Comparison of ENCODE assay signal across 27 cellular contexts in genomic region chr2:226077841-226078240, GRCh38.
"Had no signal": no experiment of that assay in that cellular context is flagged by ENCODE, and none has a peak within 500 bp of the region (broad histone marks: within the 10 kb centered on the region; RNA-seq: fewer than 3 reads in every experiment).

No MANE protein-coding gene starts in this region.

- H3K27me3 Mint-ChIP-seq: activated naive CD8-positive, alpha-beta T cell treated with anti-CD3 and anti-CD28 coated beads, Interleukin-2, amount 50 U/mL, for 24 hours; brain; type B pancreatic cell had no signal

- H3K9me3 Mint-ChIP-seq: activated naive CD8-positive, alpha-beta T cell treated with anti-CD3 and anti-CD28 coated beads, Interleukin-2, amount 50 U/mL, for 24 hours; activated T-helper 1 cell treated with anti-CD3 and anti-CD28 coated beads, Interleukin-12 subunit alpha, Interleukin-12 subunit beta, Interleukin-2, Interleukin-4 antibody, amounts not matched to agents 30 ng/mL and 10 ng/mL and 1 ng/mL, durations not matched to agents 14 hours and 24 hours and 36 hours; brain; T-helper 2 cell treated with Interferon-gamma antibody and Interleukin-4, amounts not matched to agents 5 μg/mL and 100 μg/mL, for 36 hours; type B pancreatic cell had no signal

- DNase-seq: activated CD4-positive, alpha-beta T cell treated with anti-CD3 and anti-CD28 coated beads for 1 hour; activated CD4-positive, alpha-beta T cell treated with anti-CD3 and anti-CD28 coated beads, Interleukin-2, amount 50 U/mL, for 1 hour; activated CD8-positive, alpha-beta T cell treated with anti-CD3 and anti-CD28 coated beads, Interleukin-2, amount 10 ng/mL, durations not matched to agents 7 days and 5 days; activated gamma-delta T cell; activated naive CD4-positive, alpha-beta T cell treated with anti-CD3 and anti-CD28 coated beads, Interleukin-2, amount 50 U/mL, for 16 hours; activated naive CD8-positive, alpha-beta T cell treated with anti-CD3 and anti-CD28 coated beads, Interleukin-2, amount 50 U/mL, for 24 hours; anterior cingulate cortex; caudate nucleus; dermis blood vessel endothelial cell; effector CD8-positive, alpha-beta T cell; heart right ventricle; left lung; naive thymus-derived CD4-positive, alpha-beta T cell; occipital lobe; spleen; stimulated activated CD4-positive, alpha-beta T cell treated with anti-CD3 and anti-CD28 coated beads, Interleukin-4, amount 100 ng/mL, for 1 hour; stimulated activated naive CD4-positive, alpha-beta T cell; testis; WERI-Rb-1 had no signal

- H3K27ac ChIP-seq: heart right ventricle, left lung, spleen, testis, vagina, WERI-Rb-1 had no signal

- ATAC-seq: activated CD8-positive, alpha-beta T cell treated with anti-CD3 and anti-CD28 coated beads, Interleukin-2, amount 10 ng/mL, durations not matched to agents 7 days and 5 days; activated naive CD8-positive, alpha-beta T cell treated with anti-CD3 and anti-CD28 coated beads, Interleukin-2, amount 50 U/mL, for 24 hours; heart right ventricle; left lung; naive thymus-derived CD4-positive, alpha-beta T cell; sciatic nerve had no signal

- H3K9me3 ChIP-seq: heart right ventricle, left lung, spleen, testis, vagina had no signal

- H3K36me3 ChIP-seq: heart right ventricle, left lung, spleen, vagina, WERI-Rb-1 had no signal

- H3K36me3 Mint-ChIP-seq: brain; naive thymus-derived CD4-positive, alpha-beta T cell; type B pancreatic cell had no signal

- H3K4me1 ChIP-seq: spleen, testis had no signal

- H3K27ac Mint-ChIP-seq: activated CD8-positive, alpha-beta T cell treated with anti-CD3 and anti-CD28 coated beads, Interleukin-2, amount 10 ng/mL, durations not matched to agents 7 days and 5 days; activated naive CD8-positive, alpha-beta T cell treated with anti-CD3 and anti-CD28 coated beads, Interleukin-2, amount 50 U/mL, for 24 hours; activated T-helper 1 cell treated with anti-CD3 and anti-CD28 coated beads, Interleukin-12 subunit alpha, Interleukin-12 subunit beta, Interleukin-2, Interleukin-4 antibody, amounts not matched to agents 30 ng/mL and 10 ng/mL and 1 ng/mL, durations not matched to agents 14 hours and 24 hours and 36 hours; naive thymus-derived CD4-positive, alpha-beta T cell; T-helper 2 cell treated with Interferon-gamma antibody and Interleukin-4, amounts not matched to agents 5 μg/mL and 100 μg/mL, for 36 hours; type B pancreatic cell had no signal

- H3K4me1 Mint-ChIP-seq: activated naive CD8-positive, alpha-beta T cell treated with anti-CD3 and anti-CD28 coated beads, Interleukin-2, amount 50 U/mL, for 24 hours; naive thymus-derived CD4-positive, alpha-beta T cell; neural crest cell had no signal

- H3K4me3 Mint-ChIP-seq: activated CD8-positive, alpha-beta T cell treated with anti-CD3 and anti-CD28 coated beads, Interleukin-2, amount 10 ng/mL, durations not matched to agents 7 days and 5 days; activated naive CD8-positive, alpha-beta T cell treated with anti-CD3 and anti-CD28 coated beads, Interleukin-2, amount 50 U/mL, for 24 hours; activated T-helper 1 cell treated with anti-CD3 and anti-CD28 coated beads, Interleukin-12 subunit alpha, Interleukin-12 subunit beta, Interleukin-2, Interleukin-4 antibody, amounts not matched to agents 30 ng/mL and 10 ng/mL and 1 ng/mL, durations not matched to agents 14 hours and 24 hours and 36 hours; brain; naive thymus-derived CD4-positive, alpha-beta T cell; neural crest cell; T-helper 2 cell treated with Interferon-gamma antibody and Interleukin-4, amounts not matched to agents 5 μg/mL and 100 μg/mL, for 36 hours; type B pancreatic cell had no signal

- H3K4me3 ChIP-seq: heart right ventricle, left lung, lung, spleen, testis, vagina had no signal

- H3K27me3 ChIP-seq: heart right ventricle, left lung, spleen, testis, vagina had no signal
